8 cellular contexts compared by ENCODE assay signal in genomic region chr1:200207711-200208126, GRCh38.
DNase-seq lines count a peak whose midpoint lies in the region; ATAC-seq and TF ChIP-seq lines count a peak whose summit lies in the region.

No MANE protein-coding gene starts in this region.

- H3K4me3 Mint-ChIP-seq in activated T-cell treated with anti-CD3 and anti-CD28 coated beads, Interleukin-2, amount 50 U/mL, for 72 hours, result no peak overlapping the region

- peaks cover 27% of the 10 kb centered on the region for H3K4me1 Mint-ChIP-seq in activated T-cell treated with anti-CD3 and anti-CD28 coated beads, Interleukin-2, amount 50 U/mL, for 72 hours (ENCODE audit: low read depth)

- no peaks in the 10 kb centered on the region for H3K9me2 ChIP-seq in OCI-LY7 (ENCODE audit: insufficient read depth, low read length)

- H3K9me3 Mint-ChIP-seq in activated T-cell treated with anti-CD3 and anti-CD28 coated beads, Interleukin-2, amount 50 U/mL, for 72 hours, result peaks cover 3% of the 10 kb centered on the region in 2 donors

- peaks cover 5% of the 10 kb centered on the region for H3K4me1 ChIP-seq in OCI-LY7 (ENCODE audit: insufficient read depth, low read length, poor library complexity, severe bottlenecking)

- H4K20me1 ChIP-seq in OCI-LY7 (ENCODE audit: insufficient read depth, low read length), result no peaks in the 10 kb centered on the region

- H3K4me3 ChIP-seq in OCI-LY7 (ENCODE audit: low read depth, low read length, poor library complexity, severe bottlenecking), result no peak overlapping the region

- H3K9me3 ChIP-seq in OCI-LY7 (ENCODE audit: low read length), result no peaks in the 10 kb centered on the region

- CTCF ChIA-PET in OCI-LY7 (lab: Charles Lee; ENCODE audit: unreplicated experiment), result no interaction called here

- no peaks in the 10 kb centered on the region for H3K79me2 ChIP-seq in OCI-LY7 (ENCODE audit: insufficient read depth, low read depth, low read length)

- POLR2A ChIA-PET in OCI-LY7 (lab: Charles Lee), result interaction anchor here (0.6 to 1.7 kb wide), 3 partner anchors 9 to 254 kb away, joined by 3 to 9 read pairs (median 3); no protein-coding TSS in a partner anchor

- no peak overlapping the region for H3K4me2 ChIP-seq in OCI-LY7 (ENCODE audit: low read length)

- peaks cover 10% of the 10 kb centered on the region for H3K27me3 Mint-ChIP-seq in activated T-cell treated with anti-CD3 and anti-CD28 coated beads, Interleukin-2, amount 50 U/mL, for 72 hours (ENCODE audit: low read depth)

- no peak for TF ChIP-seq CTCF in OCI-LY7 (conservative IDR thresholded peaks at IDR 0.05; ENCODE audit: low read length)

- peak; percentile 7 to 28 for DNase-seq in activated T-cell treated with anti-CD3 and anti-CD28 coated beads, Interleukin-2, amount 50 U/mL, for 72 hours
- no peak for DNase-seq in activated T-cell treated with anti-CD3 and anti-CD28 coated beads, Interleukin-2, amount 50 U/mL, for 1 hour
- DNase-seq in OCI-LY7 (ENCODE audit: low spot score) (no peak), stromal cell of bone marrow (ENCODE audit: low read depth) (peak; percentile 17), SW480 (ENCODE audit: low spot score) (no peak), cardiac septum (ENCODE audit: low spot score) (no peak)
- no peak for DNase-seq in stimulated activated CD4-positive, alpha-beta T cell treated with anti-CD3 and anti-CD28 coated beads, Interleukin-4, amount 100 ng/mL, for 1 hour

- intact Hi-C loops in OCI-LY7 (cut with micrococcal nuclease; ENCODE audit: unreplicated experiment) (no loop called here), cardiac septum (cut with DNase I) (no loop called here)

- H3K36me3 ChIP-seq in OCI-LY7 (ENCODE audit: insufficient read depth, low read length), result no peaks in the 10 kb centered on the region

- no TSS peak for BruUV-seq in OCI-LY7 (replicated peaks; lab: Mats Ljungman, UMichigan)

- H3K27ac ChIP-seq in OCI-LY7 (ENCODE audit: low read depth, low read length, poor library complexity, severe bottlenecking), result no peak overlapping the region

- no peaks in the 10 kb centered on the region for H3K36me3 Mint-ChIP-seq in activated T-cell treated with anti-CD3 and anti-CD28 coated beads, Interleukin-2, amount 50 U/mL, for 72 hours (ENCODE audit: insufficient read depth in 2 of 2)

- H3K27ac Mint-ChIP-seq in activated T-cell treated with anti-CD3 and anti-CD28 coated beads, Interleukin-2, amount 50 U/mL, for 72 hours, result peak overlapping the region; percentile 54

- peak; percentile 88 to 89 for ATAC-seq in activated T-cell treated with anti-CD3 and anti-CD28 coated beads, Interleukin-2, amount 50 U/mL, for 72 hours (replicated peaks in 1 of 2)
- peak; percentile 70 for ATAC-seq in HG03025 (IDR thresholded peaks at IDR 0.05; ENCODE audit: low FRiP score, unreplicated experiment)

- H2AFZ ChIP-seq in OCI-LY7 (ENCODE audit: low read length), result peak overlapping the region; percentile 35

Comparison
In these comparisons a context has a peak if more than half of its experiments do, and no peak if none do; other contexts are left out.
1. DNase-seq: peak in activated T-cell treated with anti-CD3 and anti-CD28 coated beads, Interleukin-2, amount 50 U/mL, for 72 hours (2 of 2) and stromal cell of bone marrow (single experiment); none in activated T-cell treated with anti-CD3 and anti-CD28 coated beads, Interleukin-2, amount 50 U/mL, for 1 hour (single experiment), OCI-LY7 (single experiment), SW480 (single experiment), cardiac septum (single experiment) and stimulated activated CD4-positive, alpha-beta T cell treated with anti-CD3 and anti-CD28 coated beads, Interleukin-4, amount 100 ng/mL, for 1 hour (single experiment).